1 cellular context compared by ENCODE assay signal in genomic region chr20:4247261-4247660, GRCh38.
TF ChIP-seq lines count a peak whose summit lies in the region.

No MANE protein-coding gene starts in this region.

TF ChIP-seq in SK-N-SH, 30 proteins besides CTCF, POLR2A, EP300 and RAD21 (continued from another document):
- TF ChIP-seq REST (IDR thresholded peaks at IDR 0.05; ENCODE audit: low read depth, low read length) (no peak), YY1 (IDR thresholded peaks at IDR 0.05; ENCODE audit: low read depth) (no peak), GATA2 (CRISPR knock-in tag; IDR thresholded peaks at IDR 0.05) (no peak), SMC3 (IDR thresholded peaks at IDR 0.05; ENCODE audit: low read depth, low read length) (no peak), CHD2 (IDR thresholded peaks at IDR 0.05; ENCODE audit: low read length, partially characterized antibody) (no peak), SIN3A (IDR thresholded peaks at IDR 0.05; ENCODE audit: borderline replicate concordance, low read depth, low read length) (no peak), PBX3 (IDR thresholded peaks at IDR 0.05) (no peak), FOSL2 (IDR thresholded peaks at IDR 0.05; ENCODE audit: borderline replicate concordance, low read depth) (no peak), EZH2phosphoT487 (IDR thresholded peaks at IDR 0.05; ENCODE audit: borderline replicate concordance, low read depth) (no peak)
